ENCODE assay signal across 18 cellular contexts in genomic region chr18:44047585-44047984, GRCh38.
DNase-seq lines count a peak whose midpoint lies in the region; ATAC-seq and TF ChIP-seq lines count a peak whose summit lies in the region.
"Had no signal": no experiment of that assay in that cellular context is flagged by ENCODE, and none has a peak within 500 bp of the region (broad histone marks: within the 10 kb centered on the region; RNA-seq: fewer than 3 reads in every experiment).

No MANE protein-coding gene starts in this region.

- H3K9me3 ChIP-seq in mammary epithelial cell (replicated peaks; ENCODE audit: insufficient read depth, low read length), result no peaks in the 10 kb centered on the region
- peaks cover 1% of the 10 kb centered on the region for H3K9me3 ChIP-seq in aorta (ENCODE audit: control insufficient read depth, low read length)
- H3K9me3 ChIP-seq in lower lobe of right lung, result no peaks in the 10 kb centered on the region
- H3K9me3 ChIP-seq: BLaER1 had no signal

- CTCF ChIA-PET in MCF 10A (lab: Yijun Ruan, JAX), result no interaction called here
- CTCF ChIA-PET in mammary epithelial cell (lab: Charles Lee; ENCODE audit: low non-redundant PET), result no interaction called here

- H3K27ac Mint-ChIP-seq in MCF 10A (ENCODE audit: low read depth, unreplicated experiment), result no peak overlapping the region
- H3K27ac Mint-ChIP-seq: CD14-positive monocyte; CD8-positive, alpha-beta T cell had no signal

- no peaks in the 10 kb centered on the region for H3K79me2 ChIP-seq in mammary epithelial cell (ENCODE audit: insufficient read depth, low read length)

- no peak overlapping the region for H3K4me2 ChIP-seq in mammary epithelial cell (ENCODE audit: insufficient read depth, low read depth, low read length)
- H3K4me2 ChIP-seq: BLaER1 had no signal

- H3K27me3 ChIP-seq in mammary epithelial cell (ENCODE audit: insufficient read depth, low read length) (peaks cover 5% of the 10 kb centered on the region), aorta (ENCODE audit: control insufficient read depth in 1 of 2, insufficient read depth in 2 of 2, low read length in 1 of 2) (no peaks in the 10 kb centered on the region), lower lobe of right lung (ENCODE audit: low read depth) (no peaks in the 10 kb centered on the region)
- H3K27me3 ChIP-seq: BLaER1 had no signal

- no peak overlapping the region for H3K4me3 Mint-ChIP-seq in MCF 10A (ENCODE audit: unreplicated experiment)
- H3K4me3 Mint-ChIP-seq: CD14-positive monocyte; CD8-positive, alpha-beta T cell had no signal

- in situ Hi-C loops in mammary epithelial cell (cut with MboI; ENCODE audit: low sequenced_read_pairs in 2 of 2), result no loop called here

- H3K9me3 Mint-ChIP-seq in MCF 10A (ENCODE audit: unreplicated experiment), result no peaks in the 10 kb centered on the region

- H3K4me1 ChIP-seq in mammary epithelial cell (ENCODE audit: insufficient read depth, low read length), result no peaks in the 10 kb centered on the region
- H3K4me1 ChIP-seq in aorta (ENCODE audit: control insufficient read depth in 1 of 2, insufficient read depth in 2 of 2, low read length in 2 of 2), result no peaks in the 10 kb centered on the region
- H3K4me1 ChIP-seq in lower lobe of right lung, result no peaks in the 10 kb centered on the region

- peak; percentile 4 for DNase-seq in MCF 10A (ENCODE audit: unreplicated experiment)
- no peak for DNase-seq in mammary epithelial cell
- peak; percentile 2 for DNase-seq in astrocyte of the hippocampus (ENCODE audit: low read depth, low spot score)
- peak; percentile 3 for DNase-seq in fibroblast of peridontal ligament (ENCODE audit: extremely low read depth)
- DNase-seq in NCI-H510A (lab: John Stamatoyannopoulos, UW), result no peak
- DNase-seq in aorta, result no peak
- no peak for DNase-seq in lower lobe of right lung
- DNase-seq: 8988T; Calu3; CD8-positive, alpha-beta T cell; DMS79 treated with DMSO at 0.1 percent for 48 hours; GF-D8; GOT3; H7 had no signal

- ATAC-seq in aorta (ENCODE audit: low FRiP score) (no peak), lower lobe of right lung (no peak)
- ATAC-seq: CD8-positive, alpha-beta T cell; HCT116 had no signal

- TF ChIP-seq CTCF in MCF 10A (IDR thresholded peaks at IDR 0.05; ENCODE audit: unreplicated experiment) (no peak), mammary epithelial cell (conservative IDR thresholded peaks at IDR 0.05 in 1 of 2, IDR thresholded peaks at IDR 0.05 in 1 of 2; ENCODE audit: extremely low read depth in 1 of 2, insufficient read depth in 1 of 2, low read depth in 1 of 2, low read length in 2 of 2) (no peak), lower lobe of right lung (IDR thresholded peaks at IDR 0.05) (no peak)

- intact Hi-C loops in MCF 10A (cut with micrococcal nuclease) (no loop called here), mammary epithelial cell (cut with micrococcal nuclease) (no loop called here), aorta (cut with DNase I) (no loop called here), lower lobe of right lung (cut with DNase I) (no loop called here)

- no TSS peak for BruUV-seq in MCF 10A (replicated peaks; lab: Mats Ljungman, UMichigan)
- no TSS peak for BruUV-seq in mammary epithelial cell (replicated peaks; lab: Mats Ljungman, UMichigan)

- no peaks in the 10 kb centered on the region for H4K20me1 ChIP-seq in mammary epithelial cell (ENCODE audit: insufficient read depth, low read length)
- H4K20me1 ChIP-seq: BLaER1 had no signal

- H3K36me3 ChIP-seq in mammary epithelial cell (ENCODE audit: insufficient read depth, low read length) (no peaks in the 10 kb centered on the region), aorta (ENCODE audit: control insufficient read depth in 1 of 2, insufficient read depth in 2 of 2, low read length in 1 of 2) (no peaks in the 10 kb centered on the region), lower lobe of right lung (no peaks in the 10 kb centered on the region)
- H3K36me3 ChIP-seq: BLaER1 had no signal

- H3K27me3 Mint-ChIP-seq in MCF 10A (ENCODE audit: insufficient read depth, unreplicated experiment), result peaks cover 31% of the 10 kb centered on the region

- dilution Hi-C loops in mammary epithelial cell (cut with HindIII; ENCODE audit: low sequenced_read_pairs), result no loop called here

- H3K27ac ChIP-seq in mammary epithelial cell (ENCODE audit: insufficient read depth, low read depth, low read length), result no peak overlapping the region
- H3K27ac ChIP-seq in aorta (ENCODE audit: low read depth in 1 of 2, low read length in 2 of 2), result no peak overlapping the region
- no peak overlapping the region for H3K27ac ChIP-seq in lower lobe of right lung
- H3K27ac ChIP-seq: BLaER1, HL-60 had no signal

- no peak overlapping the region for H2AFZ ChIP-seq in mammary epithelial cell (ENCODE audit: low read depth, low read length)

- no peak overlapping the region for H3K9ac ChIP-seq in mammary epithelial cell (ENCODE audit: insufficient read depth, low read length)
- H3K9ac ChIP-seq: BLaER1 had no signal

- H3K4me3 ChIP-seq in mammary epithelial cell (replicated peaks in 1 of 3; ENCODE audit: insufficient read depth in 1 of 3, low read depth in 2 of 3, low read length in 3 of 3) (no peak overlapping the region), aorta (ENCODE audit: low read length in 2 of 2) (no peak overlapping the region), lower lobe of right lung (no peak overlapping the region)
- H3K4me3 ChIP-seq: BLaER1 had no signal

- POLR2A ChIA-PET in MCF 10A (lab: Yijun Ruan, JAX), result no interaction called here

- H3K36me3 Mint-ChIP-seq in MCF 10A (ENCODE audit: insufficient read depth, unreplicated experiment), result no peaks in the 10 kb centered on the region
- H3K36me3 Mint-ChIP-seq: CD14-positive monocyte; CD8-positive, alpha-beta T cell had no signal

- no peaks in the 10 kb centered on the region for H3K4me1 Mint-ChIP-seq in MCF 10A (ENCODE audit: insufficient read depth, unreplicated experiment)
- H3K4me1 Mint-ChIP-seq: CD14-positive monocyte had no signal

- WGBS in mammary epithelial cell (ENCODE audit: low coverage, missing lambda C conversion rate), result 96% methylated on average over 3 of the region's 3 CpGs
- 89 to 92% methylated on average over 3 of the region's 3 CpGs for WGBS in aorta, 2 donors

Comparison
In these comparisons a context has a peak if more than half of its experiments do, and no peak if none do; other contexts are left out.
1. DNase-seq: peak in MCF 10A (single experiment), astrocyte of the hippocampus (single experiment) and fibroblast of peridontal ligament (single experiment); none in mammary epithelial cell (single experiment), NCI-H510A (single experiment), aorta (0 of 2) and lower lobe of right lung (single experiment).